ENCODE assay signal across 1 cellular context in genomic region chr7:36385646-36386045, GRCh38. TPM values are rescaled to one million over a fixed set of nuclear protein-coding genes. Genes with fewer than 3 reads are reported as not detected.
"Had no signal": no experiment of that assay in that cellular context is flagged by ENCODE, and none has a peak within 500 bp of the region (broad histone marks: within the 10 kb centered on the region; RNA-seq: fewer than 3 reads in every experiment).

No MANE protein-coding gene starts in this region.

RNA-seq across cellular contexts. Expression of gene ANLN, which starts 4.0 kb away (rescaled TPM):
- polyA plus RNA-seq: IgD-negative memory B cell had no signal
